ENCODE assay signal across 14 cellular contexts in genomic region chr15:68885070-68885469, GRCh38. TPM values are rescaled to one million over a fixed set of nuclear protein-coding genes. Genes with fewer than 3 reads are reported as not detected.
DNase-seq lines count a peak whose midpoint lies in the region; FAIRE-seq and TF ChIP-seq lines count a peak whose summit lies in the region.
"Had no signal": no experiment of that assay in that cellular context is flagged by ENCODE, and none has a peak within 500 bp of the region (broad histone marks: within the 10 kb centered on the region; RNA-seq: fewer than 3 reads in every experiment).

No MANE protein-coding gene starts in this region.

- no peak overlapping the region for H3K9ac ChIP-seq in H1 (replicated peaks in 1 of 4; ENCODE audit: extremely low read depth in 1 of 4, low read depth in 3 of 4, low read length in 3 of 4)

- H3K4me3 ChIP-seq in Caco-2 (ENCODE audit: low read depth, low read length) (no peak overlapping the region), H1 (ENCODE audit: extremely low read depth in 1 of 4, insufficient read depth in 2 of 4, low read depth in 3 of 4, low read length in 4 of 4) (no peak overlapping the region)

- TF ChIP-seq RAD21 in Ishikawa (IDR thresholded peaks at IDR 0.05; ENCODE audit: low read depth) (no peak), H1 (IDR thresholded peaks at IDR 0.05 in 1 of 2, conservative IDR thresholded peaks at IDR 0.05 in 1 of 2; ENCODE audit: low read depth in 2 of 2, low read length in 2 of 2) (no peak)

- H4K91ac ChIP-seq in H1 (replicated peaks; ENCODE audit: insufficient read length, low read length): no peak overlapping the region

- H3K9me3 ChIP-seq in Caco-2 (no peaks in the 10 kb centered on the region), H1 (ENCODE audit: insufficient read depth in 2 of 2, low read depth in 1 of 2, low read length in 1 of 2) (no peaks in the 10 kb centered on the region)

- H4K8ac ChIP-seq in H1 (ENCODE audit: extremely low read depth, insufficient read depth, low read length): no peak overlapping the region

- H3K23me2 ChIP-seq in H1 (ENCODE audit: low read depth, low read length): no peaks in the 10 kb centered on the region

- peaks cover 15% of the 10 kb centered on the region for H3K4me1 Mint-ChIP-seq in Caco-2 (ENCODE audit: low read depth, unreplicated experiment)
- H3K4me1 Mint-ChIP-seq in mesothelial cell of epicardium: peaks cover 25% of the 10 kb centered on the region

- BruUV-seq in Caco-2 (replicated peaks; lab: Mats Ljungman, UMichigan): no TSS peak

- no peak overlapping the region for H3K14ac ChIP-seq in H1 (ENCODE audit: insufficient read length)

- H3K4me2 ChIP-seq in H1 (ENCODE audit: insufficient read depth in 1 of 2, low read depth in 2 of 2, low read length in 2 of 2): no peak overlapping the region

- no peak overlapping the region for H3K27ac ChIP-seq in H1 (ENCODE audit: low read depth, low read length)

- no peak overlapping the region for H2BK15ac ChIP-seq in H1 (ENCODE audit: low read length)

- no peak for FAIRE-seq in H1 (lab: Jason Lieb, UNC)
- FAIRE-seq: endometrium, islet of Langerhans had no signal

- H2AK5ac ChIP-seq in H1 (ENCODE audit: low read depth, low read length): no peak overlapping the region

- H3K27me3 Mint-ChIP-seq in Caco-2 (ENCODE audit: insufficient read depth, unreplicated experiment) (no peaks in the 10 kb centered on the region), mesothelial cell of epicardium (ENCODE audit: low read depth) (no peaks in the 10 kb centered on the region)

- 74% methylated on average over 6 of the region's 6 CpGs; no CpG with 5 or more reads in 1 of the 2 experiments for WGBS in H1 (ENCODE audit: extremely low coverage in 1 of 2, insufficient coverage in 1 of 2, insufficient read length in 1 of 2, insufficient replicate concordance in 2 of 2, low coverage in 1 of 2, low lambda C conversion rate in 2 of 2, missing lambda C conversion rate in 1 of 2), 2 experiments

- H3K79me1 ChIP-seq in H1 (ENCODE audit: low read depth, low read length): no peaks in the 10 kb centered on the region

- H2AFZ ChIP-seq in H1 (ENCODE audit: low read length): no peak overlapping the region

- no peaks in the 10 kb centered on the region for H3K9me3 Mint-ChIP-seq in Caco-2 (ENCODE audit: unreplicated experiment)
- no peaks in the 10 kb centered on the region for H3K9me3 Mint-ChIP-seq in mesothelial cell of epicardium
- H3K9me3 Mint-ChIP-seq: natural killer cell treated with Interleukin-12 subunit alpha and Interleukin-12 subunit beta and Interleukin-15 and Interleukin-18, amount 100 ng/mL, for 72 hours had no signal

- H3K36me3 Mint-ChIP-seq in Caco-2 (ENCODE audit: insufficient read depth, unreplicated experiment): no peaks in the 10 kb centered on the region
- H3K36me3 Mint-ChIP-seq in mesothelial cell of epicardium: no peaks in the 10 kb centered on the region
- H3K36me3 Mint-ChIP-seq: natural killer cell treated with Interleukin-12 subunit alpha and Interleukin-12 subunit beta and Interleukin-15 and Interleukin-18, amount 100 ng/mL, for 72 hours had no signal

- intact Hi-C loops in Caco-2 (cut with micrococcal nuclease; ENCODE audit: unreplicated experiment): no loop called here

- no peak overlapping the region for H3K23ac ChIP-seq in H1 (ENCODE audit: insufficient read length)

- H4K20me1 ChIP-seq in H1 (replicated peaks in 1 of 2; ENCODE audit: control insufficient read depth in 1 of 2, insufficient read depth in 2 of 2, low read length in 2 of 2): no peaks in the 10 kb centered on the region

- H3K27me3 ChIP-seq in Caco-2 (replicated peaks; ENCODE audit: control insufficient read depth, insufficient read depth, low read length) (no peaks in the 10 kb centered on the region), H1 (replicated peaks in 1 of 4; ENCODE audit: control insufficient read depth in 3 of 4, extremely low read depth in 1 of 4, insufficient read depth in 3 of 4, low read length in 3 of 4) (no peaks in the 10 kb centered on the region)

- H2BK20ac ChIP-seq in H1 (ENCODE audit: low read length): no peak overlapping the region

- no peak overlapping the region for H3K4me3 Mint-ChIP-seq in Caco-2 (ENCODE audit: unreplicated experiment)
- no peak overlapping the region for H3K4me3 Mint-ChIP-seq in mesothelial cell of epicardium
- H3K4me3 Mint-ChIP-seq: natural killer cell treated with Interleukin-12 subunit alpha and Interleukin-12 subunit beta and Interleukin-15 and Interleukin-18, amount 100 ng/mL, for 72 hours had no signal

- DNase-seq in Caco-2 (peak; percentile 56 to 58), H1 (ENCODE audit: low read depth in 1 of 2, low spot score in 2 of 2) (no peak), mesothelial cell of epicardium (ENCODE audit: low spot score in 2 of 2, unreplicated experiment in 2 of 2) (peak; percentile 27 to 56), NCI-H1694 (lab: John Stamatoyannopoulos, UW) (no peak), NCI-H1092 (lab: John Stamatoyannopoulos, UW) (no peak), NCI-H2227 treated with DMSO at 0.1 percent for 48 hours (lab: John Stamatoyannopoulos, UW) (no peak), amygdala (lab: John Stamatoyannopoulos, UW) (no peak)
- DNase-seq: GOT3, Right ventricle myocardium superior had no signal

- H2BK5ac ChIP-seq in H1 (ENCODE audit: low read depth, low read length): no peak overlapping the region

- H3K27ac Mint-ChIP-seq in Caco-2 (ENCODE audit: unreplicated experiment): no peak overlapping the region
- H3K27ac Mint-ChIP-seq in mesothelial cell of epicardium: peak overlapping the region; percentile 84
- H3K27ac Mint-ChIP-seq: natural killer cell treated with Interleukin-12 subunit alpha and Interleukin-12 subunit beta and Interleukin-15 and Interleukin-18, amount 100 ng/mL, for 72 hours had no signal

- POLR2A ChIA-PET in Caco-2 (lab: Charles Lee): no interaction called here
- POLR2A ChIA-PET in H1 (lab: Charles Lee; ENCODE audit: partially characterized antibody): no interaction called here

- H3K18ac ChIP-seq in H1 (ENCODE audit: extremely low read depth, low read length): no peak overlapping the region

- no peak for TF ChIP-seq POLR2A in H1 (IDR thresholded peaks at IDR 0.05; ENCODE audit: control extremely low read depth in 1 of 2, low read depth in 2 of 2, low read length in 2 of 2)

- CTCF ChIA-PET in Caco-2 (lab: Charles Lee) (interaction anchor here (1.6 kb wide), 1 partner anchor 9 kb away, joined by 9 read pairs; no protein-coding TSS in a partner anchor), H1 (lab: Charles Lee; ENCODE audit: partially characterized antibody) (interaction anchor here (0.5 to 4.5 kb wide), 4 partner anchors 9 to 74 kb away, joined by 3 to 26 read pairs (median 5); no protein-coding TSS in a partner anchor)

- H3K56ac ChIP-seq in H1 (replicated peaks; ENCODE audit: insufficient read length, low read depth, low read length): no peak overlapping the region

- H4K5ac ChIP-seq in H1 (ENCODE audit: insufficient read length, low read depth, low read length): no peak overlapping the region

- no peak overlapping the region for H2BK120ac ChIP-seq in H1 (replicated peaks; ENCODE audit: low read depth, low read length)

- no peaks in the 10 kb centered on the region for H3K79me2 ChIP-seq in H1 (ENCODE audit: control insufficient read depth in 1 of 2, insufficient read depth in 2 of 2, low read length in 2 of 2)

- H3K4ac ChIP-seq in H1 (replicated peaks; ENCODE audit: insufficient read length, low read depth, low read length): no peak overlapping the region

- TF ChIP-seq EP300 in Ishikawa (IDR thresholded peaks at IDR 0.05; ENCODE audit: borderline replicate concordance) (peak; percentile 74), H1 (IDR thresholded peaks at IDR 0.05; ENCODE audit: borderline replicate concordance in 1 of 2, low read depth in 2 of 2, low read length in 2 of 2) (no peak)

- H3K36me3 ChIP-seq in Caco-2 (ENCODE audit: control insufficient read depth, insufficient read depth, low read length) (no peaks in the 10 kb centered on the region), H1 (ENCODE audit: control insufficient read depth in 2 of 4, insufficient read depth in 4 of 4, low read length in 3 of 4) (no peaks in the 10 kb centered on the region)

- H3K4me1 ChIP-seq in Caco-2 (peaks cover 15% of the 10 kb centered on the region), H1 (replicated peaks in 1 of 4; ENCODE audit: control insufficient read depth in 3 of 4, insufficient read depth in 4 of 4, low read length in 3 of 4) (no peaks in the 10 kb centered on the region; a peak in 1 of 7 replicates)

- TF ChIP-seq CTCF in Caco-2 (IDR thresholded peaks at IDR 0.05; ENCODE audit: insufficient read depth in 1 of 2, low read depth in 1 of 2, low read length in 1 of 2, severe bottlenecking in 1 of 2, unreplicated experiment in 1 of 2) (no peak), H1 (IDR thresholded peaks at IDR 0.05; ENCODE audit: control extremely low read depth in 1 of 3, insufficient read depth in 1 of 3, low read depth in 1 of 3, low read length in 3 of 3) (no peak), mesothelial cell of epicardium (IDR thresholded peaks at IDR 0.05; ENCODE audit: unreplicated experiment) (no peak)

- no peak overlapping the region for H2BK12ac ChIP-seq in H1 (ENCODE audit: low read depth, low read length)

TF ChIP-seq in Ishikawa, 13 proteins besides CTCF, POLR2A, EP300 and RAD21 (continues in another document):
- TF ChIP-seq TEAD4 (IDR thresholded peaks at IDR 0.05): peak; percentile 99
- TF ChIP-seq, protein P1, sequence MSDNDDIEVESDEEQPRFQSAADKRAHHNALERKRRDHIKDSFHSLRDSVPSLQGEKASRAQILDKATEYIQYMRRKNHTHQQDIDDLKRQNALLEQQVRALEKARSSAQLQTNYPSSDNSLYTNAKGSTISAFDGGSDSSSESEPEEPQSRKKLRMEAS (IDR thresholded peaks at IDR 0.05): no peak

TF ChIP-seq in H1, 55 proteins besides CTCF, POLR2A, EP300 and RAD21 (continues in another document):
- TF ChIP-seq TCF12 (IDR thresholded peaks at IDR 0.05; ENCODE audit: low read depth, low read length): no peak
- peak; percentile 83 for TF ChIP-seq TEAD4 (IDR thresholded peaks at IDR 0.05; ENCODE audit: low read depth, low read length)
- peak; percentile 99 for TF ChIP-seq CEBPB (IDR thresholded peaks at IDR 0.05; ENCODE audit: low read depth, low read length)
- no peak for TF ChIP-seq HDAC2 (IDR thresholded peaks at IDR 0.05; ENCODE audit: borderline replicate concordance in 1 of 2, low read depth in 2 of 2, low read length in 2 of 2)
- no peak for TF ChIP-seq CHD2 (IDR thresholded peaks at IDR 0.05; ENCODE audit: low read length)

RNA-seq across cellular contexts. Expression of gene SPESP1, which starts 45.3 kb away (rescaled TPM):
- total RNA-seq in Caco-2 (2022) (not detected in 2 replicates), mesothelial cell of epicardium (not detected in 3 replicates)
- total RNA-seq in H1 (2021; fragmentation: NEBNext Ultra II Directional; extraction: Animal tissue kit (Norgen Biotek cat#: 25700)): not detected in 2 replicates
- not detected in 2 replicates for polyA plus RNA-seq in H1 (2011; rRNA removed)
- not detected for polyA plus RNA-seq in H1 (2011; cell fraction: cytosol; rRNA removed)
- not detected for polyA plus RNA-seq in H1 (2011; cell fraction: nucleus; rRNA removed)
- not detected in 4 replicates for polyA plus RNA-seq in H1 (2012, experiment 1 of 2)
- not detected for polyA plus RNA-seq in H1 (2012, experiment 2 of 2)
- polyA plus RNA-seq in H1 (2013, experiment 1 of 2): not detected
- not detected for polyA plus RNA-seq in H1 (2013, experiment 2 of 2)
- polyA minus RNA-seq in H1 (2011; rRNA and poly(A)+ RNA removed): not detected in 2 replicates
- polyA minus RNA-seq in H1 (2011; cell fraction: cytosol; rRNA and poly(A)+ RNA removed): not detected
- not detected for polyA minus RNA-seq in H1 (2011; cell fraction: nucleus; rRNA and poly(A)+ RNA removed)
- total RNA-seq: NCI-H460 had no signal

Comparison
In these comparisons a context has a peak if more than half of its experiments do, and no peak if none do; other contexts are left out.
1. DNase-seq: peak in Caco-2 (2 of 2) and mesothelial cell of epicardium (2 of 2); none in H1 (0 of 2), NCI-H1694 (single experiment), NCI-H1092 (single experiment), NCI-H2227 treated with DMSO at 0.1 percent for 48 hours (single experiment) and amygdala (0 of 56).